24 cellular contexts compared by ENCODE assay signal in the genomic region with DNA sequence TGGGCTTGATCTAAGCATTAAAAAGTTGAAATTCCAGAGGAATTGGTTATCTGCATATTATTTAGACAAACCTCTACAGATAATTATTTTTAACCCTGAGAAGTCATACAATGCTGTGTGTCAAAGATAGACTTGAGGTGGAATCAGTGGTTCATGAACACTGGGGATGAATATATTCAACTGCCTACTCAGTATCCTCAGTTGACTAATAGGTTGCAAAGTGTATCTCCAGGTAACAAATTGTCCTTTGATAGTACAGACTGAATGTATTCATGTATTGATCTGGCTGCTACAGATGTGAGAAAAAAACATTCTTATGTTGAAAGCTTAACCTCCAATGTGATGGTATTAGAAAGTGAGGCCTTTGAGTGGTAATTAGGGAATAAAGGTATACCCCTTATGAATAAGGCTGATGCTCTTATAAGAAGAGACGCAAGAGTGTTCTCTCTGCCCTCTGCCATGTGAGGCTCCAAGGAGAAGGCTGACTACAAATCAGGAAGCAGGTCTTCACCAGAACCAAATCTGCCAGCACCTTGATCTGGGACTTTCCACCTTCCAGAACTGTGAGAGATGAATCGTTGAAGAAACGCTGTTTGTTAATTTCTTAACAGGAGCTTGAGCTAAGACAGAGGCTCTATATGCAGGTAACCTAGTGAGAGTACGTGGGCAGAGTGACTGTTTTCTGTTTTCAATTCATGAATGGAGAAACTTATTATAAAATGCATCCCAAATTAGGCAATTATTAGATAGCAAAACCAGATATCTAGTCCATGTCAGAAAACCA. TPM values are rescaled to one million over a fixed set of nuclear protein-coding genes. Genes with fewer than 3 reads are reported as not detected.
A peak's percentile ranks its signal among the peaks of the same experiment; 100 is the strongest.
DNase-seq lines count a peak whose midpoint lies in the region; ATAC-seq, FAIRE-seq and TF ChIP-seq lines count a peak whose summit lies in the region.
"Had no signal": no experiment of that assay in that cellular context is flagged by ENCODE, and none has a peak within 500 bp of the region (broad histone marks: within the 10 kb centered on the region; RNA-seq: fewer than 3 reads in every experiment).

No MANE protein-coding gene starts in this region.

- H3K9me3 ChIP-seq in CD4-positive, alpha-beta T cell (ENCODE audit: control insufficient read depth, low read length) = no peaks in the 10 kb centered on the region
- no peaks in the 10 kb centered on the region for H3K9me3 ChIP-seq in K562 (replicated peaks; ENCODE audit: control insufficient read depth, insufficient read depth, low read depth, low read length)
- no peaks in the 10 kb centered on the region for H3K9me3 ChIP-seq in right cardiac atrium (ENCODE audit: control insufficient read depth, low read length)
- H3K9me3 ChIP-seq: BLaER1 treated with 17β-estradiol and CSF1 and Interleukin-3, amounts not matched to agents 10 nM and 100 nM; breast epithelium; tibial artery had no signal

- ATAC-seq in CD4-positive, alpha-beta T cell (ENCODE audit: poor library complexity) = no peak
- ATAC-seq in HG02759 (IDR thresholded peaks at IDR 0.05; ENCODE audit: unreplicated experiment) = peak; percentile 39
- no peak for ATAC-seq in K562
- ATAC-seq in right cardiac atrium = no peak

- peaks cover 58% of the 10 kb centered on the region for H3K36me3 ChIP-seq in K562 (ENCODE audit: control insufficient read depth, insufficient read depth, low read length)
- H3K36me3 ChIP-seq: breast epithelium had no signal

- peaks cover 16% of the 10 kb centered on the region; the same call in 2 of the 3 replicates for H3K79me2 ChIP-seq in K562 (ENCODE audit: control insufficient read depth, insufficient read depth, low read length)

- H4K20me1 ChIP-seq in K562 (replicated peaks; ENCODE audit: control insufficient read depth, insufficient read depth, low read length) = no peaks in the 10 kb centered on the region

- peak overlapping the region; percentile 18 for H3K4me3 Mint-ChIP-seq in activated CD4-positive, alpha-beta T cell treated with anti-CD3 and anti-CD28 coated beads, Interleukin-2, amount 10 ng/mL, durations not matched to agents 24 days and 14 days
- no peak overlapping the region for H3K4me3 Mint-ChIP-seq in CD4-positive, alpha-beta T cell
- H3K4me3 Mint-ChIP-seq: dendritic cell treated with granulocyte-macrophage colony-stimulating factor and Interleukin-4, amounts not matched to agents 40 ng/mL and 50 ng/mL, for 4 days; HFFc6; nephron had no signal

- WGBS in K562 (ENCODE audit: insufficient coverage, low coverage, missing lambda C conversion rate) = 92% methylated on average over 4 of the region's 4 CpGs
- 91% methylated on average over 4 of the region's 4 CpGs for WGBS in right cardiac atrium

- no peaks in the 10 kb centered on the region for H3K9me1 ChIP-seq in K562 (ENCODE audit: control insufficient read depth, insufficient read depth, low read length)

- no peak for TF ChIP-seq POLR2A in K562 (conservative IDR thresholded peaks at IDR 0.05)

- no peak for TF ChIP-seq CTCF in CD4-positive, alpha-beta T cell (IDR thresholded peaks at IDR 0.05)
- TF ChIP-seq CTCF in K562 (IDR thresholded peaks at IDR 0.05 in 2 of 3, conservative IDR thresholded peaks at IDR 0.05 in 1 of 3; ENCODE audit: insufficient read depth in 2 of 3, low read depth in 1 of 3, low read length in 3 of 3) = no peak

- H3K9ac ChIP-seq in K562 (ENCODE audit: insufficient read depth in 1 of 2, low read depth in 2 of 2, low read length in 2 of 2) = no peak overlapping the region
- H3K9ac ChIP-seq: BLaER1 treated with 17β-estradiol and CSF1 and Interleukin-3, amounts not matched to agents 10 nM and 100 nM had no signal

- peak overlapping the region; percentile 63 for H3K27ac Mint-ChIP-seq in activated CD4-positive, alpha-beta T cell treated with anti-CD3 and anti-CD28 coated beads, Interleukin-2, amount 10 ng/mL, durations not matched to agents 24 days and 14 days
- peak overlapping the region; percentile 18 for H3K27ac Mint-ChIP-seq in CD4-positive, alpha-beta T cell
- H3K27ac Mint-ChIP-seq: dendritic cell treated with granulocyte-macrophage colony-stimulating factor and Interleukin-4, amounts not matched to agents 40 ng/mL and 50 ng/mL, for 4 days; HFFc6; nephron had no signal

- no peak for DNase-seq in activated CD4-positive, alpha-beta T cell treated with anti-CD3 and anti-CD28 coated beads, Interleukin-2, amount 10 ng/mL, durations not matched to agents 24 days and 14 days
- no peak for DNase-seq in activated CD4-positive, alpha-beta T cell treated with anti-CD3 and anti-CD28 coated beads, Interleukin-2, amount 50 U/mL, for 48 hours
- DNase-seq in CD4-positive, alpha-beta T cell = no peak
- DNase-seq in K562 (ENCODE audit: extremely low read depth in 1 of 4, low spot score in 3 of 4) (no peak), NCI-H2227 (lab: John Stamatoyannopoulos, UW; ENCODE audit: unreplicated experiment) (no peak), right cardiac atrium (no peak), amygdala (lab: John Stamatoyannopoulos, UW) (no peak)
- DNase-seq: DMS79, foreskin melanocyte, HFFc6, mesendoderm, NCI-H1092 treated with DMSO at 0.1 percent for 48 hours, NCI-H2107, NCI-H526, SW 1271, tibial artery had no signal

- no peak overlapping the region for H2AFZ ChIP-seq in K562 (ENCODE audit: low read depth, low read length)

- H3K27me3 ChIP-seq in CD4-positive, alpha-beta T cell (ENCODE audit: control insufficient read depth, insufficient read depth, low read length) = no peaks in the 10 kb centered on the region
- H3K27me3 ChIP-seq in K562 (ENCODE audit: control insufficient read depth in 2 of 2, insufficient read depth in 2 of 2, low read length in 2 of 2) (no peaks in the 10 kb centered on the region), right cardiac atrium (ENCODE audit: control insufficient read depth, insufficient read depth) (no peaks in the 10 kb centered on the region)
- H3K27me3 ChIP-seq: BLaER1 treated with 17β-estradiol and CSF1 and Interleukin-3, amounts not matched to agents 10 nM and 100 nM; breast epithelium; tibial artery had no signal

- peaks cover 28% of the 10 kb centered on the region for H3K4me1 Mint-ChIP-seq in activated CD4-positive, alpha-beta T cell treated with anti-CD3 and anti-CD28 coated beads, Interleukin-2, amount 10 ng/mL, durations not matched to agents 24 days and 14 days
- H3K4me1 Mint-ChIP-seq in CD4-positive, alpha-beta T cell (ENCODE audit: low read depth) = peaks cover 12% of the 10 kb centered on the region

- H3K4me3 ChIP-seq in K562 (no peak overlapping the region), right cardiac atrium (ENCODE audit: low read length) (no peak overlapping the region)
- H3K4me3 ChIP-seq: BLaER1 treated with 17β-estradiol and CSF1 and Interleukin-3, amounts not matched to agents 10 nM and 100 nM; breast epithelium; smooth muscle cell; tibial artery had no signal

- in situ Hi-C loops in K562 (cut with MboI) = loop anchor here (10.0 to 25.0 kb wide), 2 partner anchors 165 to 323 kb away; no protein-coding TSS in a partner anchor

- H3K4me2 ChIP-seq in K562 (ENCODE audit: insufficient read depth, low read length) = no peak overlapping the region
- H3K4me2 ChIP-seq: BLaER1 treated with 17β-estradiol and CSF1 and Interleukin-3, amounts not matched to agents 10 nM and 100 nM; smooth muscle cell had no signal

- intact Hi-C loops in activated CD4-positive, alpha-beta T cell treated with anti-CD3 and anti-CD28 coated beads, Interleukin-2, amount 10 ng/mL, durations not matched to agents 24 days and 14 days (cut with micrococcal nuclease) = loop anchor here (1.0 to 10.0 kb wide), 7 partner anchors 7 to 1055 kb away; partner anchors contain the start of genes COA1, MRPL32 and PSMA2
- intact Hi-C loops in CD4-positive, alpha-beta T cell (cut with DNase I, micrococcal nuclease) = loop anchor here (2.0 to 10.0 kb wide), 4 partner anchors 321 to 899 kb away; no protein-coding TSS in a partner anchor
- intact Hi-C loops in K562 (cut with micrococcal nuclease) (loop anchor here (2.0 to 5.0 kb wide), 2 partner anchors 118 to 499 kb away; no protein-coding TSS in a partner anchor), right cardiac atrium (cut with DNase I) (loop anchor here (5.0 to 10.0 kb wide), 5 partner anchors 315 to 895 kb away; no protein-coding TSS in a partner anchor)

- POLR2A ChIA-PET in CD4-positive, alpha-beta T cell (lab: Charles Lee) = no interaction called here
- POLR2A ChIA-PET in K562 (lab: Yijun Ruan, JAX) = no interaction called here

- CTCF ChIA-PET in CD4-positive, alpha-beta T cell (lab: Charles Lee) = interaction anchor here (0.7 kb wide), 1 partner anchor 900 kb away, joined by 4 read pairs; no protein-coding TSS in a partner anchor
- CTCF ChIA-PET in K562 (lab: Yijun Ruan, JAX; ENCODE audit: low intra/inter-chr PET ratio) = no interaction called here

- H3K4me1 ChIP-seq in K562 (replicated peaks in 1 of 2; ENCODE audit: control insufficient read depth in 2 of 2, insufficient read depth in 2 of 2, low read length in 2 of 2) = peaks cover 0 to 6% of the 10 kb centered on the region in 2 experiments; a peak in 3 of 5 replicates
- H3K4me1 ChIP-seq in right cardiac atrium (ENCODE audit: control insufficient read depth, insufficient read depth, low read length) = no peaks in the 10 kb centered on the region
- H3K4me1 ChIP-seq: breast epithelium had no signal

- no peak for TF ChIP-seq RAD21 in K562 (CRISPR knock-in tag; conservative IDR thresholded peaks at IDR 0.05 in 1 of 2, IDR thresholded peaks at IDR 0.05 in 1 of 2)

- H3K27me3 Mint-ChIP-seq in activated CD4-positive, alpha-beta T cell treated with anti-CD3 and anti-CD28 coated beads, Interleukin-2, amount 10 ng/mL, durations not matched to agents 24 days and 14 days = no peaks in the 10 kb centered on the region
- no peaks in the 10 kb centered on the region for H3K27me3 Mint-ChIP-seq in CD4-positive, alpha-beta T cell
- H3K27me3 Mint-ChIP-seq: dendritic cell treated with granulocyte-macrophage colony-stimulating factor and Interleukin-4, amounts not matched to agents 40 ng/mL and 50 ng/mL, for 4 days had no signal

- H3K27ac ChIP-seq in CD4-positive, alpha-beta T cell (ENCODE audit: low read depth, low read length) = no peak overlapping the region
- H3K27ac ChIP-seq in K562 (ENCODE audit: extremely low read depth, low read depth, low read length) (no peak overlapping the region), right cardiac atrium (ENCODE audit: low read length) (no peak overlapping the region)
- H3K27ac ChIP-seq: BLaER1 treated with 17β-estradiol and CSF1 and Interleukin-3, amounts not matched to agents 10 nM and 100 nM; breast epithelium; tibial artery had no signal

- H3K36me3 Mint-ChIP-seq in activated CD4-positive, alpha-beta T cell treated with anti-CD3 and anti-CD28 coated beads, Interleukin-2, amount 10 ng/mL, durations not matched to agents 24 days and 14 days (ENCODE audit: low read depth) = peaks cover 41% of the 10 kb centered on the region
- peaks cover 52% of the 10 kb centered on the region for H3K36me3 Mint-ChIP-seq in CD4-positive, alpha-beta T cell (ENCODE audit: low read depth)

- BruUV-seq in K562 (replicated peaks; lab: Mats Ljungman, UMichigan) = no TSS peak

- H3K9me3 Mint-ChIP-seq in activated CD4-positive, alpha-beta T cell treated with anti-CD3 and anti-CD28 coated beads, Interleukin-2, amount 10 ng/mL, durations not matched to agents 24 days and 14 days = no peaks in the 10 kb centered on the region
- H3K9me3 Mint-ChIP-seq in CD4-positive, alpha-beta T cell = no peaks in the 10 kb centered on the region
- H3K9me3 Mint-ChIP-seq: dendritic cell treated with granulocyte-macrophage colony-stimulating factor and Interleukin-4, amounts not matched to agents 40 ng/mL and 50 ng/mL, for 4 days; HFFc6; nephron had no signal

- FAIRE-seq in K562 (lab: Jason Lieb, UNC) = no peak
- FAIRE-seq: A204.1, HTR-8/SVneo had no signal

- no peak for TF ChIP-seq EP300 in K562 (IDR thresholded peaks at IDR 0.05; ENCODE audit: low read length)

RNA-seq across cellular contexts. Expression of gene MRPL32, which starts 7.5 kb away (rescaled TPM):
- total RNA-seq in activated CD4-positive, alpha-beta T cell treated with anti-CD3 and anti-CD28 coated beads, Interleukin-2, amount 10 ng/mL, durations not matched to agents 24 days and 14 days = 81.6 and 89.1 TPM in 2 replicates
- 10 to 100 TPM; 57.1 to 60.7 TPM for total RNA-seq in CD4-positive, alpha-beta T cell
- total RNA-seq in K562 (2011; cell fraction: chromatin; rRNA removed; ENCODE audit: low replicate concordance) = 39.3 and 104 TPM in 2 replicates
- 27.3 and 33.6 TPM in 2 replicates for total RNA-seq in K562 (2011; cell fraction: nucleolus; rRNA removed)
- total RNA-seq in K562 (2011; cell fraction: nucleoplasm; rRNA removed) = 59.0 and 64.3 TPM in 2 replicates
- total RNA-seq in K562 (2014; rRNA removed) (104 and 111 TPM in 2 replicates), K562 (2014; rRNA removed; fragmentation: Illumina TruSeq; extraction: Trizol) (138 and 139 TPM in 2 replicates), K562 (2015; rRNA removed; fragmentation: Illumina TruSeq; extraction: Trizol) (109 and 120 TPM in 2 replicates), K562 (2021) (75.5 and 86.0 TPM in 2 replicates), right cardiac atrium (10 to 100 TPM; 45.5 to 49.8 (median 46.0) TPM)
- polyA plus RNA-seq in K562 (2011; rRNA removed) (95.4 and 113 TPM in 2 replicates), K562 (2014; fragmentation: Illumina TruSeq; extraction: Trizol) (134 and 140 TPM in 2 replicates), K562 (2014; fragmentation: Nextera tagmentation; extraction: Ambion mirVana) (100 to 1,000 TPM; 341 to 351 TPM), K562 (2014; rRNA removed) (145 and 162 TPM in 2 replicates), right cardiac atrium (81.6 TPM)
- polyA plus RNA-seq in K562 (2011; cell fraction: cytosol; rRNA removed) = 38.5 and 52.8 TPM in 2 replicates
- 86.8 and 172 TPM in 2 replicates for polyA plus RNA-seq in K562 (2011; cell fraction: nucleus; rRNA removed)
- 48.6 and 76.2 TPM in 2 replicates for polyA plus RNA-seq in K562 (2012)
- 44.0 and 49.0 TPM in 2 replicates for polyA minus RNA-seq in K562 (2011; rRNA and poly(A)+ RNA removed)
- 16.0 and 20.2 TPM in 2 replicates for polyA minus RNA-seq in K562 (2011; cell fraction: cytosol; rRNA and poly(A)+ RNA removed)
- 22.1 and 46.5 TPM in 2 replicates for polyA minus RNA-seq in K562 (2011; cell fraction: nucleus; rRNA and poly(A)+ RNA removed)

RNA-seq across cellular contexts. Expression of gene PSMA2, which starts 7.7 kb away (rescaled TPM):
- total RNA-seq in activated CD4-positive, alpha-beta T cell treated with anti-CD3 and anti-CD28 coated beads, Interleukin-2, amount 10 ng/mL, durations not matched to agents 24 days and 14 days = 202 and 209 TPM in 2 replicates
- total RNA-seq in CD4-positive, alpha-beta T cell = 10 to 100 TPM; 38.8 to 41.0 TPM
- total RNA-seq in K562 (2011; cell fraction: chromatin; rRNA removed; ENCODE audit: low replicate concordance) = 16.0 and 45.2 TPM in 2 replicates
- total RNA-seq in K562 (2011; cell fraction: nucleolus; rRNA removed) = 15.5 and 16.6 TPM in 2 replicates
- 32.4 and 41.8 TPM in 2 replicates for total RNA-seq in K562 (2011; cell fraction: nucleoplasm; rRNA removed)
- total RNA-seq in K562 (2014; rRNA removed) (88.7 and 91.7 TPM in 2 replicates), K562 (2014; rRNA removed; fragmentation: Illumina TruSeq; extraction: Trizol) (274 and 308 TPM in 2 replicates), K562 (2015; rRNA removed; fragmentation: Illumina TruSeq; extraction: Trizol) (149 and 162 TPM in 2 replicates), K562 (2021) (184 and 200 TPM in 2 replicates), right cardiac atrium (10 to 100 TPM; 64.4 to 86.2 (median 75.8) TPM)
- polyA plus RNA-seq in K562 (2011; rRNA removed) (291 and 412 TPM in 2 replicates), K562 (2014; fragmentation: Illumina TruSeq; extraction: Trizol) (145 and 154 TPM in 2 replicates), K562 (2014; fragmentation: Nextera tagmentation; extraction: Ambion mirVana) (1,000 to 10,000 TPM in 1 of 2 experiments, 100 to 1,000 TPM in 1; 887 to 1,070 TPM), K562 (2014; rRNA removed) (174 and 213 TPM in 2 replicates), right cardiac atrium (119 TPM)
- 71.1 and 145 TPM in 2 replicates for polyA plus RNA-seq in K562 (2011; cell fraction: cytosol; rRNA removed)
- 26.1 and 65.3 TPM in 2 replicates for polyA plus RNA-seq in K562 (2011; cell fraction: nucleus; rRNA removed)
- 198 and 258 TPM in 2 replicates for polyA plus RNA-seq in K562 (2012)
- polyA minus RNA-seq in K562 (2011; rRNA and poly(A)+ RNA removed) = 94.8 and 103 TPM in 2 replicates
- polyA minus RNA-seq in K562 (2011; cell fraction: cytosol; rRNA and poly(A)+ RNA removed) = 52.1 and 55.2 TPM in 2 replicates
- 12.5 and 19.8 TPM in 2 replicates for polyA minus RNA-seq in K562 (2011; cell fraction: nucleus; rRNA and poly(A)+ RNA removed)

RNA-seq across cellular contexts. Expression of gene C7orf25, which starts 27.8 kb away (rescaled TPM):
- total RNA-seq in activated CD4-positive, alpha-beta T cell treated with anti-CD3 and anti-CD28 coated beads, Interleukin-2, amount 10 ng/mL, durations not matched to agents 24 days and 14 days = 2.1 and 3.9 TPM in 2 replicates
- 1 to 10 TPM; 2.1 to 3.7 TPM for total RNA-seq in CD4-positive, alpha-beta T cell
- 6.8 and 19.1 TPM in 2 replicates for total RNA-seq in K562 (2011; cell fraction: chromatin; rRNA removed; ENCODE audit: low replicate concordance)
- total RNA-seq in K562 (2011; cell fraction: nucleolus; rRNA removed) = 2.8 and 5.7 TPM in 2 replicates
- 5.9 and 12.0 TPM in 2 replicates for total RNA-seq in K562 (2011; cell fraction: nucleoplasm; rRNA removed)
- total RNA-seq in K562 (2014; rRNA removed) (1.2 and 1.9 TPM in 2 replicates), K562 (2014; rRNA removed; fragmentation: Illumina TruSeq; extraction: Trizol) (2.9 TPM in 2 replicates), K562 (2015; rRNA removed; fragmentation: Illumina TruSeq; extraction: Trizol) (2.0 and 2.3 TPM in 2 replicates), K562 (2021) (3.4 and 4.4 TPM in 2 replicates), right cardiac atrium (1 to 10 TPM; 3.1 to 5.8 (median 4.9) TPM)
- polyA plus RNA-seq in K562 (2011; rRNA removed) (3.0 and 4.7 TPM in 2 replicates), K562 (2014; fragmentation: Illumina TruSeq; extraction: Trizol) (1.8 and 2.7 TPM in 2 replicates), K562 (2014; fragmentation: Nextera tagmentation; extraction: Ambion mirVana) (1 to 10 TPM; 1.3 to 1.9 TPM), K562 (2014; rRNA removed) (1.3 and 5.5 TPM in 2 replicates), right cardiac atrium (6.1 TPM)
- polyA plus RNA-seq in K562 (2011; cell fraction: cytosol; rRNA removed) = 1.4 and 2.1 TPM in 2 replicates
- polyA plus RNA-seq in K562 (2011; cell fraction: nucleus; rRNA removed) = 2.0 and 3.2 TPM in 2 replicates
- polyA plus RNA-seq in K562 (2012) = 2.2 and 3.1 TPM in 2 replicates
- polyA minus RNA-seq in K562 (2011; rRNA and poly(A)+ RNA removed) = 3.3 and 5.8 TPM in 2 replicates
- polyA minus RNA-seq in K562 (2011; cell fraction: cytosol; rRNA and poly(A)+ RNA removed) = 0.55 and 1.4 TPM in 2 replicates
- 8.8 and 16.8 TPM in 2 replicates for polyA minus RNA-seq in K562 (2011; cell fraction: nucleus; rRNA and poly(A)+ RNA removed)
